Comparison of ENCODE assay signal across 9 cellular contexts in genomic region chr2:223943561-223944008, GRCh38. TPM values are rescaled to one million over a fixed set of nuclear protein-coding genes. Genes with fewer than 3 reads are reported as not detected.
A peak's percentile ranks its signal among the peaks of the same experiment; 100 is the strongest.
DNase-seq lines count a peak whose midpoint lies in the region; ATAC-seq, FAIRE-seq and TF ChIP-seq lines count a peak whose summit lies in the region.
"Had no signal": no experiment of that assay in that cellular context is flagged by ENCODE, and none has a peak within 500 bp of the region (broad histone marks: within the 10 kb centered on the region; RNA-seq: fewer than 3 reads in every experiment).

No MANE protein-coding gene starts in this region.

- peaks cover 1% of the 10 kb centered on the region for H3K27me3 Mint-ChIP-seq in activated CD4-positive, alpha-beta T cell treated with anti-CD3 and anti-CD28 coated beads for 36 hours
- no peaks in the 10 kb centered on the region for H3K27me3 Mint-ChIP-seq in T-cell

- CTCF ChIA-PET in activated CD4-positive, alpha-beta T cell treated with anti-CD3 and anti-CD28 coated beads for 36 hours (lab: Charles Lee), result interaction anchor here (1.0 to 1.3 kb wide), 3 partner anchors 12 to 163 kb away, joined by 3 to 5 read pairs (median 3); no protein-coding TSS in a partner anchor
- CTCF ChIA-PET in T-cell (lab: Charles Lee), result interaction anchor here (0.6 to 1.0 kb wide), 3 partner anchors 14 to 971 kb away, joined by 3 to 5 read pairs (median 4); no protein-coding TSS in a partner anchor

- H3K27ac Mint-ChIP-seq in activated CD4-positive, alpha-beta T cell treated with anti-CD3 and anti-CD28 coated beads for 36 hours, result peak overlapping the region; percentile 90
- peak overlapping the region; percentile 72 to 84 for H3K27ac Mint-ChIP-seq in T-cell

- peaks cover 63% of the 10 kb centered on the region for H3K4me1 Mint-ChIP-seq in activated CD4-positive, alpha-beta T cell treated with anti-CD3 and anti-CD28 coated beads for 36 hours
- peaks cover 56 to 61% (median 58%) of the 10 kb centered on the region in 3 donors for H3K4me1 Mint-ChIP-seq in T-cell

- H3K4me3 Mint-ChIP-seq in activated CD4-positive, alpha-beta T cell treated with anti-CD3 and anti-CD28 coated beads for 36 hours, result peak overlapping the region; percentile 90
- H3K4me3 Mint-ChIP-seq in T-cell, result peak overlapping the region; percentile 90 to 95 (median 90)

- intact Hi-C loops in activated CD4-positive, alpha-beta T cell treated with anti-CD3 and anti-CD28 coated beads for 36 hours (cut with DNase I, micrococcal nuclease), result loop anchor here (2.0 to 10.0 kb wide), 6 partner anchors 183 to 1081 kb away; partner anchors contain the start of genes ACSL3 (in 1 of the 2) and CUL3 (in 1 of the 2)
- intact Hi-C loops in posterior vena cava (cut with DNase I), result no loop called here

- no peak for TF ChIP-seq POLR2A in GM12892 (IDR thresholded peaks at IDR 0.05; ENCODE audit: low read depth, low read length)

- FAIRE-seq in GM12892 (lab: Jason Lieb, UNC), result no peak
- FAIRE-seq: G401.6 had no signal

- no peak for ATAC-seq in activated CD4-positive, alpha-beta T cell treated with anti-CD3 and anti-CD28 coated beads for 36 hours
- ATAC-seq in T-cell (replicated peaks in 1 of 4), result no peak

- H3K36me3 Mint-ChIP-seq in activated CD4-positive, alpha-beta T cell treated with anti-CD3 and anti-CD28 coated beads for 36 hours (ENCODE audit: low read depth), result peaks cover 35% of the 10 kb centered on the region
- H3K36me3 Mint-ChIP-seq in T-cell, result peaks cover 16% of the 10 kb centered on the region

- POLR2A ChIA-PET in activated CD4-positive, alpha-beta T cell treated with anti-CD3 and anti-CD28 coated beads for 36 hours (lab: Charles Lee), result interaction anchor here (0.6 kb wide), 1 partner anchor 56 kb away, joined by 3 read pairs; no protein-coding TSS in a partner anchor
- POLR2A ChIA-PET in T-cell (lab: Charles Lee), result no interaction called here

- peaks cover 5% of the 10 kb centered on the region for H3K9me3 Mint-ChIP-seq in activated CD4-positive, alpha-beta T cell treated with anti-CD3 and anti-CD28 coated beads for 36 hours (ENCODE audit: low read depth)
- H3K9me3 Mint-ChIP-seq in T-cell, result peaks cover 0 to 8% (median 0%) of the 10 kb centered on the region in 3 donors

- no peak for DNase-seq in activated CD4-positive, alpha-beta T cell treated with anti-CD3 and anti-CD28 coated beads for 36 hours
- no peak for DNase-seq in activated CD4-positive, alpha-beta T cell treated with anti-CD3 and anti-CD28 coated beads, Interleukin-2, amount 50 U/mL, for 4 hours
- DNase-seq in T-cell, result no peak
- DNase-seq in fibroblast of peridontal ligament (ENCODE audit: extremely low read depth), result peak; percentile 54
- DNase-seq in posterior vena cava (ENCODE audit: low spot score), result peak; percentile 46
- DNase-seq in SHP77 treated with DMSO at 0.1 percent for 48 hours (lab: John Stamatoyannopoulos, UW), result no peak
- no peak for DNase-seq in GM12892 (ENCODE audit: insufficient read length)
- no peak for DNase-seq in SK-N-DZ (ENCODE audit: low spot score)

RNA-seq across cellular contexts. Expression of gene WDFY1, which starts 1.6 kb away (rescaled TPM):
- total RNA-seq in activated CD4-positive, alpha-beta T cell treated with anti-CD3 and anti-CD28 coated beads for 36 hours, result 10 to 100 TPM; 33.6 to 37.5 TPM
- total RNA-seq in T-cell, result 10 to 100 TPM; 27.5 to 45.2 (median 36.6) TPM
- 10 to 100 TPM; 43.3 to 44.1 TPM for total RNA-seq in posterior vena cava
- polyA plus RNA-seq in GM12892 (2012; ENCODE audit: missing spikeins), result 16.5 TPM
- 22.0 and 24.8 TPM in 2 replicates for polyA plus RNA-seq in SK-N-DZ (2014; cell fraction: cytosol; rRNA removed)
- polyA plus RNA-seq in SK-N-DZ (2014; cell fraction: nucleus; rRNA removed), result 21.0 and 22.1 TPM in 2 replicates

RNA-seq across cellular contexts. Expression of gene MRPL44, which starts 13.7 kb away (rescaled TPM):
- total RNA-seq in activated CD4-positive, alpha-beta T cell treated with anti-CD3 and anti-CD28 coated beads for 36 hours, result 10 to 100 TPM; 37.5 to 39.7 TPM
- total RNA-seq in T-cell, result 10 to 100 TPM; 22.4 to 25.3 (median 23.8) TPM
- 10 to 100 TPM; 10.4 to 12.2 TPM for total RNA-seq in posterior vena cava
- 31.2 TPM for polyA plus RNA-seq in GM12892 (2012; ENCODE audit: missing spikeins)
- polyA plus RNA-seq in SK-N-DZ (2014; cell fraction: cytosol; rRNA removed), result 47.3 and 48.6 TPM in 2 replicates
- polyA plus RNA-seq in SK-N-DZ (2014; cell fraction: nucleus; rRNA removed), result 14.9 and 17.8 TPM in 2 replicates

Comparison
In these comparisons a context has a peak if more than half of its experiments do, and no peak if none do; other contexts are left out.
1. DNase-seq: peak in fibroblast of peridontal ligament (single experiment) and posterior vena cava (single experiment); none in activated CD4-positive, alpha-beta T cell treated with anti-CD3 and anti-CD28 coated beads for 36 hours (single experiment), activated CD4-positive, alpha-beta T cell treated with anti-CD3 and anti-CD28 coated beads, Interleukin-2, amount 50 U/mL, for 4 hours (0 of 2), T-cell (0 of 34), SHP77 treated with DMSO at 0.1 percent for 48 hours (single experiment), GM12892 (single experiment) and SK-N-DZ (single experiment).
2. intact Hi-C loops: an anchor here in activated CD4-positive, alpha-beta T cell treated with anti-CD3 and anti-CD28 coated beads for 36 hours (2.0 to 10.0 kb wide); none called in posterior vena cava.